ENCODE assay signal across 22 cellular contexts in genomic region chr3:14846481-14846880, GRCh38. TPM values are rescaled to one million over a fixed set of nuclear protein-coding genes. Genes with fewer than 3 reads are reported as not detected.
A peak's percentile ranks its signal among the peaks of the same experiment; 100 is the strongest.
DNase-seq lines count a peak whose midpoint lies in the region; ATAC-seq, FAIRE-seq and TF ChIP-seq lines count a peak whose summit lies in the region.
"Had no signal": no experiment of that assay in that cellular context is flagged by ENCODE, and none has a peak within 500 bp of the region (broad histone marks: within the 10 kb centered on the region; RNA-seq: fewer than 3 reads in every experiment).

No MANE protein-coding gene starts in this region.

- H3K27me3 ChIP-seq in H9 (ENCODE audit: insufficient read depth, low read length) (no peaks in the 10 kb centered on the region), H1 (replicated peaks in 1 of 4; ENCODE audit: control insufficient read depth in 3 of 4, extremely low read depth in 1 of 4, insufficient read depth in 3 of 4, low read length in 3 of 4) (no peaks in the 10 kb centered on the region), mesendoderm (ENCODE audit: insufficient read depth, low read length, poor library complexity) (no peaks in the 10 kb centered on the region), subcutaneous abdominal adipose tissue (ENCODE audit: control insufficient read depth in 5 of 5, insufficient read depth in 4 of 5, low read length in 5 of 5) (peaks cover 0 to 11% (median 3%) of the 10 kb centered on the region in 5 donors)
- H3K27me3 ChIP-seq: Peyer's patch had no signal

- TF ChIP-seq EP300 in H1 (IDR thresholded peaks at IDR 0.05; ENCODE audit: borderline replicate concordance in 1 of 2, low read depth in 2 of 2, low read length in 2 of 2): no peak

- H3K4me1 Mint-ChIP-seq in H9: peaks cover 44 to 48% of the 10 kb centered on the region in 2 experiments
- H3K4me1 Mint-ChIP-seq: CD4-positive, CD25-positive, alpha-beta regulatory T cell had no signal

- DNase-seq in H9: no peak
- DNase-seq in H1 (ENCODE audit: low read depth in 1 of 2, low spot score in 2 of 2): no peak
- no peak for DNase-seq in mesendoderm
- DNase-seq in GM10266 (ENCODE audit: extremely low spot score): no peak
- no peak for DNase-seq in SK-N-DZ (ENCODE audit: low spot score)
- DNase-seq: CD4-positive, CD25-positive, alpha-beta regulatory T cell; COR-L47; DMS79 treated with DMSO at 0.1 percent for 48 hours; Karpas-422; NCI-H1694 treated with DMSO at 0.1 percent for 48 hours; NCI-H2081 treated with DMSO at 0.1 percent for 48 hours; NCI-H2171 treated with DMSO at 0.1 percent for 48 hours; NCI-H524 treated with DMSO at 0.1 percent for 48 hours; Peyer's patch had no signal

- no peak overlapping the region for H4K91ac ChIP-seq in H9 (ENCODE audit: insufficient read length, low read depth, low read length)
- no peak overlapping the region for H4K91ac ChIP-seq in H1 (replicated peaks; ENCODE audit: insufficient read length, low read length)

- no peaks in the 10 kb centered on the region for H4K20me1 ChIP-seq in H9 (ENCODE audit: control insufficient read depth, insufficient read depth, insufficient read length)
- H4K20me1 ChIP-seq in H1 (replicated peaks in 1 of 2; ENCODE audit: control insufficient read depth in 1 of 2, insufficient read depth in 2 of 2, low read length in 2 of 2): no peaks in the 10 kb centered on the region

- H2BK20ac ChIP-seq in H9 (ENCODE audit: low read depth, low read length, poor library complexity, severe bottlenecking) (no peak overlapping the region), H1 (ENCODE audit: low read length) (peak overlapping the region; percentile 38; the same call in 1 of the 2 replicates)

- H3K27me3 Mint-ChIP-seq in H9 (ENCODE audit: low read depth): no peaks in the 10 kb centered on the region; the same call in none of the 2 replicates

- H3K79me2 ChIP-seq in H9 (ENCODE audit: insufficient read depth, low read length): no peaks in the 10 kb centered on the region
- H3K79me2 ChIP-seq in H1 (ENCODE audit: control insufficient read depth in 1 of 2, insufficient read depth in 2 of 2, low read length in 2 of 2): no peaks in the 10 kb centered on the region
- no peaks in the 10 kb centered on the region for H3K79me2 ChIP-seq in mesendoderm (ENCODE audit: control insufficient read depth, insufficient read depth, low read length)

- H2BK12ac ChIP-seq in H9 (ENCODE audit: insufficient read length, low read depth, low read length) (no peak overlapping the region), H1 (ENCODE audit: low read depth, low read length) (no peak overlapping the region)

- CTCF ChIA-PET in H1 (lab: Charles Lee; ENCODE audit: partially characterized antibody): interaction anchor here (0.6 to 10.3 kb wide), 19 partner anchors 9 to 175 kb away, joined by 3 to 109 read pairs (median 4); no protein-coding TSS in a partner anchor

- no peak overlapping the region for H3K4me3 Mint-ChIP-seq in H9
- H3K4me3 Mint-ChIP-seq: CD4-positive, CD25-positive, alpha-beta regulatory T cell had no signal

- H3K27ac ChIP-seq in H9 (ENCODE audit: insufficient read length, low read depth, low read length): no peak overlapping the region
- no peak overlapping the region; the same call in 1 of the 2 replicates for H3K27ac ChIP-seq in H1 (ENCODE audit: low read depth, low read length)
- no peak overlapping the region for H3K27ac ChIP-seq in mesendoderm (ENCODE audit: low read depth, low read length)
- peak overlapping the region; percentile 34 for H3K27ac ChIP-seq in subcutaneous abdominal adipose tissue (ENCODE audit: low read depth, low read length)
- H3K27ac ChIP-seq: A549, SJSA1 had no signal

- H2BK5ac ChIP-seq in H9 (ENCODE audit: insufficient read length, low read length): no peak overlapping the region
- peak overlapping the region; percentile 8; the same call in 1 of the 2 replicates for H2BK5ac ChIP-seq in H1 (ENCODE audit: low read depth, low read length)
- no peak overlapping the region for H2BK5ac ChIP-seq in mesendoderm (ENCODE audit: low read length)

- no CpG with 5 or more reads among the region's 6 CpGs for WGBS in H9 (ENCODE audit: extremely low coverage, insufficient read length, low lambda C conversion rate)
- WGBS in H1 (ENCODE audit: extremely low coverage in 1 of 2, insufficient coverage in 1 of 2, insufficient read length in 1 of 2, insufficient replicate concordance in 2 of 2, low coverage in 1 of 2, low lambda C conversion rate in 2 of 2, missing lambda C conversion rate in 1 of 2), 2 experiments: 75% methylated on average over 6 of the region's 6 CpGs; no CpG with 5 or more reads in 1 of the 2 experiments
- no CpG with 5 or more reads among the region's 6 CpGs for WGBS in mesendoderm (ENCODE audit: extremely low coverage, insufficient coverage, low lambda C conversion rate)

- no peak overlapping the region for H4K8ac ChIP-seq in H9 (replicated peaks; ENCODE audit: insufficient read length, low read depth, low read length)
- H4K8ac ChIP-seq in H1 (ENCODE audit: extremely low read depth, insufficient read depth, low read length): no peak overlapping the region
- H4K8ac ChIP-seq in mesendoderm (ENCODE audit: low read depth, low read length): no peak overlapping the region

- no peak overlapping the region for H2BK15ac ChIP-seq in H9 (ENCODE audit: low read depth, low read length)
- H2BK15ac ChIP-seq in H1 (ENCODE audit: low read length): no peak overlapping the region; the same call in 1 of the 2 replicates
- H2BK15ac ChIP-seq in mesendoderm (replicated peaks; ENCODE audit: low read depth): no peak overlapping the region

- no peak for ATAC-seq in GM18873 (IDR thresholded peaks at IDR 0.05; ENCODE audit: low FRiP score, unreplicated experiment)
- ATAC-seq: A549, GM12878 had no signal

- POLR2A ChIA-PET in H1 (lab: Charles Lee; ENCODE audit: partially characterized antibody): interaction anchor here (1.1 to 1.6 kb wide), 4 partner anchors 10 to 34 kb away, joined by 3 to 5 read pairs (median 3); no protein-coding TSS in a partner anchor

- no peaks in the 10 kb centered on the region; a peak in 1 of 7 replicates for H3K36me3 Mint-ChIP-seq in H9 (ENCODE audit: insufficient read depth in 1 of 3, low read depth in 3 of 3)
- H3K36me3 Mint-ChIP-seq: CD4-positive, CD25-positive, alpha-beta regulatory T cell; IgD-negative memory B cell had no signal

- TF ChIP-seq RAD21 in H1 (IDR thresholded peaks at IDR 0.05 in 1 of 2, conservative IDR thresholded peaks at IDR 0.05 in 1 of 2; ENCODE audit: low read depth in 2 of 2, low read length in 2 of 2): no peak

- H3K23me2 ChIP-seq in H9 (ENCODE audit: insufficient read length, low read depth, low read length, poor library complexity, severe bottlenecking) (no peaks in the 10 kb centered on the region), H1 (ENCODE audit: low read depth, low read length) (no peaks in the 10 kb centered on the region; the same call in 1 of the 2 replicates)

- H3K18ac ChIP-seq in H9 (ENCODE audit: insufficient read length, low read depth, low read length): no peak overlapping the region
- no peak overlapping the region for H3K18ac ChIP-seq in H1 (ENCODE audit: extremely low read depth, low read length)
- peak overlapping the region; percentile 35 for H3K18ac ChIP-seq in mesendoderm (ENCODE audit: low read length)

- H3K79me1 ChIP-seq in H9 (ENCODE audit: insufficient read depth, low read depth, low read length, poor library complexity, severe bottlenecking) (no peaks in the 10 kb centered on the region), H1 (ENCODE audit: low read depth, low read length) (no peaks in the 10 kb centered on the region; the same call in 1 of the 2 replicates), mesendoderm (ENCODE audit: low read length) (no peaks in the 10 kb centered on the region)

- H3K56ac ChIP-seq in H9 (ENCODE audit: insufficient read length, low read depth, low read length) (no peak overlapping the region), H1 (replicated peaks; ENCODE audit: insufficient read length, low read depth, low read length) (no peak overlapping the region), mesendoderm (ENCODE audit: low read length) (peak overlapping the region; percentile 35)

- H3K4me3 ChIP-seq in H1 (ENCODE audit: extremely low read depth in 1 of 4, insufficient read depth in 2 of 4, low read depth in 3 of 4, low read length in 4 of 4) (no peak overlapping the region), mesendoderm (ENCODE audit: low read length) (no peak overlapping the region), subcutaneous abdominal adipose tissue (ENCODE audit: low read depth in 1 of 5, low read length in 5 of 5) (no peak overlapping the region)
- H3K4me3 ChIP-seq: A549, GM12878, Peyer's patch, SJSA1 had no signal

- H3K4me1 ChIP-seq in H9 (ENCODE audit: insufficient read depth, low read length) (peaks cover 15% of the 10 kb centered on the region; the same call in 1 of the 2 replicates), H1 (replicated peaks in 1 of 4; ENCODE audit: control insufficient read depth in 3 of 4, insufficient read depth in 4 of 4, low read length in 3 of 4) (peaks cover 14 to 31% (median 21%) of the 10 kb centered on the region in 4 experiments), mesendoderm (ENCODE audit: control insufficient read depth, low read depth, low read length) (peaks cover 12% of the 10 kb centered on the region), subcutaneous abdominal adipose tissue (ENCODE audit: control insufficient read depth in 5 of 5, insufficient read depth in 5 of 5, low read length in 5 of 5) (peaks cover 3 to 75% (median 44%) of the 10 kb centered on the region in 5 donors)
- H3K4me1 ChIP-seq: A549, SJSA1 had no signal

- no peak overlapping the region for H3K9ac ChIP-seq in H9 (ENCODE audit: extremely low read depth, insufficient read length, low read length)
- no peak overlapping the region for H3K9ac ChIP-seq in H1 (replicated peaks in 1 of 4; ENCODE audit: extremely low read depth in 1 of 4, low read depth in 3 of 4, low read length in 3 of 4)
- H3K9ac ChIP-seq in mesendoderm (ENCODE audit: low read length): no peak overlapping the region
- no peak overlapping the region for H3K9ac ChIP-seq in subcutaneous abdominal adipose tissue (ENCODE audit: low read length in 5 of 5)

- H3K4ac ChIP-seq in H9 (ENCODE audit: low read depth, low read length): no peak overlapping the region
- no peak overlapping the region for H3K4ac ChIP-seq in H1 (replicated peaks; ENCODE audit: insufficient read length, low read depth, low read length)
- no peak overlapping the region for H3K4ac ChIP-seq in mesendoderm (ENCODE audit: low read depth, low read length)

- no peaks in the 10 kb centered on the region for H3K9me3 Mint-ChIP-seq in H9
- H3K9me3 Mint-ChIP-seq: IgD-negative memory B cell had no signal

- no peak overlapping the region for H3K4me2 ChIP-seq in H9 (ENCODE audit: insufficient read depth, insufficient read length, low read length)
- H3K4me2 ChIP-seq in H1 (ENCODE audit: insufficient read depth in 1 of 2, low read depth in 2 of 2, low read length in 2 of 2): no peak overlapping the region; a peak in 1 of 4 replicates
- no peak overlapping the region for H3K4me2 ChIP-seq in mesendoderm (ENCODE audit: low read length)
- H3K4me2 ChIP-seq: A549 had no signal

- TF ChIP-seq CTCF in H9 (conservative IDR thresholded peaks at IDR 0.05): no peak
- TF ChIP-seq CTCF in H1 (IDR thresholded peaks at IDR 0.05; ENCODE audit: control extremely low read depth in 1 of 3, insufficient read depth in 1 of 3, low read depth in 1 of 3, low read length in 3 of 3): no peak
- no peak for TF ChIP-seq CTCF in GM10266 (IDR thresholded peaks at IDR 0.05; ENCODE audit: control insufficient read depth, insufficient read depth, low read depth, missing control alignments)

- no peaks in the 10 kb centered on the region for H3K36me3 ChIP-seq in H1 (ENCODE audit: control insufficient read depth in 2 of 4, insufficient read depth in 4 of 4, low read length in 3 of 4)
- no peaks in the 10 kb centered on the region for H3K36me3 ChIP-seq in mesendoderm (ENCODE audit: control insufficient read depth, insufficient read depth, low read length)
- no peaks in the 10 kb centered on the region for H3K36me3 ChIP-seq in subcutaneous abdominal adipose tissue (ENCODE audit: control insufficient read depth in 5 of 5, insufficient read depth in 5 of 5, low read length in 5 of 5)
- H3K36me3 ChIP-seq: Peyer's patch, SJSA1 had no signal

- H3K23ac ChIP-seq in H9 (ENCODE audit: insufficient read length, low read depth, low read length): no peak overlapping the region
- no peak overlapping the region for H3K23ac ChIP-seq in H1 (ENCODE audit: insufficient read length)
- no peak overlapping the region for H3K23ac ChIP-seq in mesendoderm (ENCODE audit: low read length)

- no peaks in the 10 kb centered on the region for H3K9me3 ChIP-seq in H9 (ENCODE audit: control insufficient read depth, low read depth, low read length)
- H3K9me3 ChIP-seq in H1 (ENCODE audit: insufficient read depth in 2 of 2, low read depth in 1 of 2, low read length in 1 of 2): no peaks in the 10 kb centered on the region
- H3K9me3 ChIP-seq in subcutaneous abdominal adipose tissue (ENCODE audit: control insufficient read depth in 5 of 5, low read length in 5 of 5): no peaks in the 10 kb centered on the region
- H3K9me3 ChIP-seq: A549, Peyer's patch, SJSA1 had no signal

- H3K14ac ChIP-seq in H9 (ENCODE audit: insufficient read depth, low read length) (peak overlapping the region; percentile 17; the same call in 1 of the 2 replicates), H1 (ENCODE audit: insufficient read length) (no peak overlapping the region)

- H2BK120ac ChIP-seq in H9 (ENCODE audit: low read depth, low read length, poor library complexity, severe bottlenecking) (no peak overlapping the region), H1 (replicated peaks; ENCODE audit: low read depth, low read length) (no peak overlapping the region), mesendoderm (ENCODE audit: low read depth, low read length) (peak overlapping the region; percentile 15)

- H2AK5ac ChIP-seq in H9 (ENCODE audit: insufficient read length, low read length): no peak overlapping the region
- H2AK5ac ChIP-seq in H1 (ENCODE audit: low read depth, low read length): no peak overlapping the region
- no peak overlapping the region for H2AK5ac ChIP-seq in mesendoderm (ENCODE audit: low read length)

- H3K27ac Mint-ChIP-seq in H9: peak overlapping the region in 2 of 3 experiments; percentile 2 to 18; a peak in 3 of 7 replicates
- H3K27ac Mint-ChIP-seq: CD4-positive, CD25-positive, alpha-beta regulatory T cell had no signal

- H3T11ph ChIP-seq in H9 (ENCODE audit: low read length): no peak overlapping the region

- TF ChIP-seq POLR2A in H1 (IDR thresholded peaks at IDR 0.05; ENCODE audit: control extremely low read depth in 1 of 2, low read depth in 2 of 2, low read length in 2 of 2): no peak

- H4K5ac ChIP-seq in H9 (ENCODE audit: insufficient read length, low read depth, low read length) (no peak overlapping the region), H1 (ENCODE audit: insufficient read length, low read depth, low read length) (no peak overlapping the region), mesendoderm (ENCODE audit: low read length) (no peak overlapping the region)

- FAIRE-seq in H1 (lab: Jason Lieb, UNC): no peak
- FAIRE-seq: A549, GM12878 had no signal

- H2AFZ ChIP-seq in H9 (ENCODE audit: low read length): no peak overlapping the region
- no peak overlapping the region for H2AFZ ChIP-seq in H1 (ENCODE audit: low read length)

RNA-seq across cellular contexts. Expression of gene FGD5, which starts 27.7 kb away (rescaled TPM):
- total RNA-seq in H9 (2021): 7.8 and 8.6 TPM in 2 replicates
- 14.3 and 15.3 TPM in 2 replicates for total RNA-seq in H1 (2021; fragmentation: NEBNext Ultra II Directional; extraction: Animal tissue kit (Norgen Biotek cat#: 25700))
- polyA plus RNA-seq in H1 (2011; rRNA removed): 4.7 and 6.0 TPM in 2 replicates
- 6.1 TPM for polyA plus RNA-seq in H1 (2011; cell fraction: cytosol; rRNA removed)
- 8.1 TPM for polyA plus RNA-seq in H1 (2011; cell fraction: nucleus; rRNA removed)
- 6.0 to 11.3 TPM (median 8.8 TPM) in 4 replicates for polyA plus RNA-seq in H1 (2012, experiment 1 of 2)
- polyA plus RNA-seq in H1 (2012, experiment 2 of 2): 4.3 TPM
- 9.0 TPM for polyA plus RNA-seq in H1 (2013, experiment 1 of 2)
- 9.6 TPM for polyA plus RNA-seq in H1 (2013, experiment 2 of 2)
- 9.0 and 9.7 TPM in 2 replicates for polyA minus RNA-seq in H1 (2011; rRNA and poly(A)+ RNA removed)
- 6.8 TPM for polyA minus RNA-seq in H1 (2011; cell fraction: cytosol; rRNA and poly(A)+ RNA removed)
- polyA minus RNA-seq in H1 (2011; cell fraction: nucleus; rRNA and poly(A)+ RNA removed): 7.9 TPM
- 7.1 TPM for polyA plus RNA-seq in mesendoderm (2013, experiment 1 of 2)
- 7.9 TPM for polyA plus RNA-seq in mesendoderm (2013, experiment 2 of 2)
- polyA plus RNA-seq in SK-N-DZ (2014; cell fraction: cytosol; rRNA removed): not detected in 2 replicates
- not detected in 2 replicates for polyA plus RNA-seq in SK-N-DZ (2014; cell fraction: nucleus; rRNA removed)
- total RNA-seq: MCF 10A, SJSA1 had no signal
- polyA plus RNA-seq: BJ, IgD-negative memory B cell had no signal
